Comparison of ENCODE assay signal across 27 cellular contexts in the genomic region with DNA sequence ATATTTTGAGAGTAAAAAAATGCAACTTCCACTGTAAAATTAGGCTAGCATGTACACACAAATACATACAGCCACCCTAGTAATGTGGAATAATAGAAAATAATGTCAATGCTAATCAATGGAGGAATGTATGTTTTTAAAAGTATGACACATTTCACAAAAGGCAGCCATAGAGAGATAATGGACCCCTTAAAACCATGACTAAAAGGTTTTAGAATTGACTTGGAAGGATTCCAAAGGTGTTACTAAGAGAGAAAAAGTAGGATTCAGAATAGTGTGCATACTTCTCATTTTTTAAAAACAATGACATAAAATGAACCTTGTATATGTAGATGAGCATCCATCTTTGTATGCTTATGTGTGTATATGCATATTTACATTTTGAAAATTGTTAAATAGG.
DNase-seq lines count a peak whose midpoint lies in the region; ATAC-seq and TF ChIP-seq lines count a peak whose summit lies in the region.
"Had no signal": no experiment of that assay in that cellular context is flagged by ENCODE, and none has a peak within 500 bp of the region (broad histone marks: within the 10 kb centered on the region; RNA-seq: fewer than 3 reads in every experiment).

No MANE protein-coding gene starts in this region.

- H3K4me1 ChIP-seq in SK-N-SH (ENCODE audit: control insufficient read depth in 1 of 2, insufficient read depth in 2 of 2, low read depth in 1 of 2, low read length in 1 of 2): no peaks in the 10 kb centered on the region
- H3K4me1 ChIP-seq in SJCRH30: peaks cover 17% of the 10 kb centered on the region
- H3K4me1 ChIP-seq: BE2C, SJSA1 had no signal

- intact Hi-C loops in natural killer cell (cut with micrococcal nuclease): no loop called here

- H3K36me3 Mint-ChIP-seq in natural killer cell: no peaks in the 10 kb centered on the region

- TF ChIP-seq EP300 in SK-N-SH (IDR thresholded peaks at IDR 0.05; ENCODE audit: borderline replicate concordance in 1 of 2, low read depth in 1 of 2, low read length in 1 of 2): no peak

- TF ChIP-seq RAD21 in SK-N-SH (IDR thresholded peaks at IDR 0.05; ENCODE audit: low read length): no peak

- H3K27ac ChIP-seq in SK-N-SH (ENCODE audit: low read depth in 2 of 2, low read length in 1 of 2): no peak overlapping the region
- H3K27ac ChIP-seq in SJCRH30: peak overlapping the region; percentile 53
- H3K27ac ChIP-seq: GM23248, HL-60, SJSA1 had no signal

- no peaks in the 10 kb centered on the region for H4K20me1 ChIP-seq in SK-N-SH (ENCODE audit: insufficient read depth)

- ATAC-seq in SK-N-SH treated with all-trans-retinoic acid at 6 μM for 48 hours (no peak), HG03378 (IDR thresholded peaks at IDR 0.05; ENCODE audit: unreplicated experiment) (no peak), natural killer cell (no peak)
- ATAC-seq: HepG2, Right ventricle myocardium inferior had no signal

- H3K27me3 Mint-ChIP-seq in natural killer cell (ENCODE audit: low read depth in 2 of 2): no peaks in the 10 kb centered on the region

- peaks cover 2% of the 10 kb centered on the region; the same call in 1 of the 2 replicates for H3K9me2 ChIP-seq in SK-N-SH

- peaks cover 12% of the 10 kb centered on the region in 2 donors for H3K9me3 Mint-ChIP-seq in natural killer cell
- H3K9me3 Mint-ChIP-seq: H9 had no signal

- no peak overlapping the region for H3K4me3 Mint-ChIP-seq in natural killer cell
- H3K4me3 Mint-ChIP-seq: H9, HFFc6 had no signal

- no peaks in the 10 kb centered on the region for H3F3A ChIP-seq in SK-N-SH (replicated peaks; ENCODE audit: insufficient read depth)

- no peaks in the 10 kb centered on the region for H3K4me1 Mint-ChIP-seq in natural killer cell
- H3K4me1 Mint-ChIP-seq: H9 had no signal

- H3K27ac Mint-ChIP-seq in natural killer cell: no peak overlapping the region
- H3K27ac Mint-ChIP-seq: HFFc6 had no signal

- POLR2A ChIA-PET in SK-N-SH (lab: Yijun Ruan, JAX): no interaction called here

- H3K27me3 ChIP-seq in SK-N-SH (ENCODE audit: insufficient read depth) (no peaks in the 10 kb centered on the region), SJCRH30 (no peaks in the 10 kb centered on the region)
- H3K27me3 ChIP-seq: BE2C, SJSA1 had no signal

- H3K79me2 ChIP-seq in SK-N-SH (ENCODE audit: insufficient read depth): no peaks in the 10 kb centered on the region

- H3K4me2 ChIP-seq in SK-N-SH: no peak overlapping the region

- H3K9me3 ChIP-seq in SK-N-SH (no peaks in the 10 kb centered on the region), SJCRH30 (replicated peaks) (no peaks in the 10 kb centered on the region; the same call in none of the 2 replicates)
- H3K9me3 ChIP-seq: BE2C, SJSA1 had no signal

- CTCF ChIA-PET in SK-N-SH (lab: Yijun Ruan, JAX): no interaction called here

- H3K4me3 ChIP-seq in SK-N-SH (ENCODE audit: low read depth in 2 of 2, low read length in 1 of 2) (no peak overlapping the region), SJCRH30 (no peak overlapping the region), astrocyte of the spinal cord (ENCODE audit: low read depth, low read length) (no peak overlapping the region)
- H3K4me3 ChIP-seq: GM23248, SJSA1 had no signal

- H3K36me3 ChIP-seq in SK-N-SH (replicated peaks in 1 of 2; ENCODE audit: control insufficient read depth in 1 of 2, insufficient read depth in 2 of 2, low read length in 1 of 2) (no peaks in the 10 kb centered on the region), SJCRH30 (no peaks in the 10 kb centered on the region)
- H3K36me3 ChIP-seq: BE2C, SJSA1 had no signal

- H2AFZ ChIP-seq in SK-N-SH (ENCODE audit: low read depth): no peak overlapping the region
- H2AFZ ChIP-seq: GM23248 had no signal

- H3K9ac ChIP-seq in SK-N-SH: no peak overlapping the region
- H3K9ac ChIP-seq: GM23248 had no signal

- TF ChIP-seq CTCF in SK-N-SH (IDR thresholded peaks at IDR 0.05) (no peak), astrocyte of the spinal cord (IDR thresholded peaks at IDR 0.05; ENCODE audit: low read depth, low read length) (no peak), natural killer cell (IDR thresholded peaks at IDR 0.05) (no peak)

- in situ Hi-C loops in astrocyte of the spinal cord (cut with HindIII; ENCODE audit: low sequenced_read_pairs): no loop called here

- DNase-seq in SK-N-SH (no peak), SJCRH30 (peak in 1 of 2 experiments; percentile 37), astrocyte of the spinal cord (ENCODE audit: low read depth, low spot score) (peak; percentile 51), NCI-H774 (lab: John Stamatoyannopoulos, UW) (no peak), natural killer cell (no peak), mucosa of gallbladder (ENCODE audit: low spot score) (no peak)
- DNase-seq: 8988T, ACHN, BE2C, Calu3, GM23248, H9, HFFc6, Kasumi-1, NCI-H1092 treated with DMSO at 0.1 percent for 48 hours, NCI-H1436 treated with DMSO at 0.1 percent for 48 hours, NCI-H1930, NCI-H2107, NCI-H2227 treated with DMSO at 0.1 percent for 48 hours, NCI-H510A, T-helper 1 cell had no signal

TF ChIP-seq in SK-N-SH treated with all-trans-retinoic acid at 6 μM for 48 hours, 23 proteins besides CTCF, POLR2A, EP300 and RAD21:
- TF ChIP-seq ISL1 (CRISPR knock-in tag; IDR thresholded peaks at IDR 0.05): peak; percentile 70
- TF ChIP-seq ZNF565 (CRISPR knock-in tag; conservative IDR thresholded peaks at IDR 0.05; ENCODE audit: low read depth): no peak

TF ChIP-seq in SK-N-SH, 30 proteins besides CTCF, POLR2A, EP300 and RAD21:
- TF ChIP-seq NFIC (IDR thresholded peaks at IDR 0.05; ENCODE audit: borderline replicate concordance): no peak
- TF ChIP-seq YY1 (IDR thresholded peaks at IDR 0.05; ENCODE audit: low read depth): no peak
- TF ChIP-seq MXI1 (IDR thresholded peaks at IDR 0.05; ENCODE audit: low read depth, low read length): no peak
- TF ChIP-seq RXRA (IDR thresholded peaks at IDR 0.05; ENCODE audit: borderline replicate concordance, low read depth): no peak
- TF ChIP-seq, protein P1, sequence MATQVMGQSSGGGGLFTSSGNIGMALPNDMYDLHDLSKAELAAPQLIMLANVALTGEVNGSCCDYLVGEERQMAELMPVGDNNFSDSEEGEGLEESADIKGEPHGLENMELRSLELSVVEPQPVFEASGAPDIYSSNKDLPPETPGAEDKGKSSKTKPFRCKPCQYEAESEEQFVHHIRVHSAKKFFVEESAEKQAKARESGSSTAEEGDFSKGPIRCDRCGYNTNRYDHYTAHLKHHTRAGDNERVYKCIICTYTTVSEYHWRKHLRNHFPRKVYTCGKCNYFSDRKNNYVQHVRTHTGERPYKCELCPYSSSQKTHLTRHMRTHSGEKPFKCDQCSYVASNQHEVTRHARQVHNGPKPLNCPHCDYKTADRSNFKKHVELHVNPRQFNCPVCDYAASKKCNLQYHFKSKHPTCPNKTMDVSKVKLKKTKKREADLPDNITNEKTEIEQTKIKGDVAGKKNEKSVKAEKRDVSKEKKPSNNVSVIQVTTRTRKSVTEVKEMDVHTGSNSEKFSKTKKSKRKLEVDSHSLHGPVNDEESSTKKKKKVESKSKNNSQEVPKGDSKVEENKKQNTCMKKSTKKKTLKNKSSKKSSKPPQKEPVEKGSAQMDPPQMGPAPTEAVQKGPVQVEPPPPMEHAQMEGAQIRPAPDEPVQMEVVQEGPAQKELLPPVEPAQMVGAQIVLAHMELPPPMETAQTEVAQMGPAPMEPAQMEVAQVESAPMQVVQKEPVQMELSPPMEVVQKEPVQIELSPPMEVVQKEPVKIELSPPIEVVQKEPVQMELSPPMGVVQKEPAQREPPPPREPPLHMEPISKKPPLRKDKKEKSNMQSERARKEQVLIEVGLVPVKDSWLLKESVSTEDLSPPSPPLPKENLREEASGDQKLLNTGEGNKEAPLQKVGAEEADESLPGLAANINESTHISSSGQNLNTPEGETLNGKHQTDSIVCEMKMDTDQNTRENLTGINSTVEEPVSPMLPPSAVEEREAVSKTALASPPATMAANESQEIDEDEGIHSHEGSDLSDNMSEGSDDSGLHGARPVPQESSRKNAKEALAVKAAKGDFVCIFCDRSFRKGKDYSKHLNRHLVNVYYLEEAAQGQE (IDR thresholded peaks at IDR 0.05; ENCODE audit: low read depth, low read length): no peak
TF ChIP-seq in SK-N-SH: peak in this region for 0.
